Comparison of ENCODE assay signal across 9 cellular contexts in genomic region chr11:64885367-64886286, GRCh38. TPM values are rescaled to one million over a fixed set of nuclear protein-coding genes. Genes with fewer than 3 reads are reported as not detected.
DNase-seq lines count a peak whose midpoint lies in the region; ATAC-seq lines count a peak whose summit lies in the region.
"Had no signal": no experiment of that assay in that cellular context is flagged by ENCODE, and none has a peak within 500 bp of the region (broad histone marks: within the 10 kb centered on the region; RNA-seq: fewer than 3 reads in every experiment).

No MANE protein-coding gene starts in this region.

- H3K4me1 Mint-ChIP-seq in activated naive CD8-positive, alpha-beta T cell treated with anti-CD3 and anti-CD28 coated beads, Interleukin-2, amount 50 U/mL, for 24 hours, result peaks cover 46% of the 10 kb centered on the region

- no peaks in the 10 kb centered on the region for H3K36me3 Mint-ChIP-seq in activated naive CD8-positive, alpha-beta T cell treated with anti-CD3 and anti-CD28 coated beads, Interleukin-2, amount 50 U/mL, for 24 hours (ENCODE audit: low read depth)

- no peaks in the 10 kb centered on the region for H3K9me3 Mint-ChIP-seq in activated naive CD8-positive, alpha-beta T cell treated with anti-CD3 and anti-CD28 coated beads, Interleukin-2, amount 50 U/mL, for 24 hours
- H3K9me3 Mint-ChIP-seq: endodermal cell had no signal

- peak overlapping the region; percentile 78 for H3K27ac Mint-ChIP-seq in activated naive CD8-positive, alpha-beta T cell treated with anti-CD3 and anti-CD28 coated beads, Interleukin-2, amount 50 U/mL, for 24 hours
- H3K27ac Mint-ChIP-seq: endodermal cell had no signal

- in situ Hi-C loops in Caki2 (cut with HindIII; ENCODE audit: low pct_unique_long_range_greater_than_20kb, low sequenced_read_pairs), result no loop called here

- H3K27ac ChIP-seq in caudate nucleus (ENCODE audit: low read depth, low read length), result no peak overlapping the region

- H3K4me3 Mint-ChIP-seq in activated naive CD8-positive, alpha-beta T cell treated with anti-CD3 and anti-CD28 coated beads, Interleukin-2, amount 50 U/mL, for 24 hours, result peak overlapping the region; percentile 37
- H3K4me3 Mint-ChIP-seq: endodermal cell had no signal

- DNase-seq in Caki2 (ENCODE audit: low read depth) (peak; percentile 47), NCI-H510A treated with DMSO at 0.1 percent for 48 hours (lab: John Stamatoyannopoulos, UW) (peak; percentile 39), mucosa of gallbladder (ENCODE audit: low spot score) (peak; percentile 53), NCI-H2196 (lab: John Stamatoyannopoulos, UW; ENCODE audit: unreplicated experiment) (no peak), caudate nucleus (lab: John Stamatoyannopoulos, UW) (no peak)
- peak; percentile 25 for DNase-seq in activated naive CD8-positive, alpha-beta T cell treated with anti-CD3 and anti-CD28 coated beads, Interleukin-2, amount 50 U/mL, for 24 hours
- DNase-seq: endodermal cell had no signal

- H3K27me3 Mint-ChIP-seq in activated naive CD8-positive, alpha-beta T cell treated with anti-CD3 and anti-CD28 coated beads, Interleukin-2, amount 50 U/mL, for 24 hours, result no peaks in the 10 kb centered on the region

- ATAC-seq in activated naive CD8-positive, alpha-beta T cell treated with anti-CD3 and anti-CD28 coated beads, Interleukin-2, amount 50 U/mL, for 24 hours, result peak; percentile 88
- no peak for ATAC-seq in HG02981 (IDR thresholded peaks at IDR 0.05; ENCODE audit: unreplicated experiment)
- ATAC-seq in HG02884 (IDR thresholded peaks at IDR 0.05; ENCODE audit: unreplicated experiment), result no peak

RNA-seq across cellular contexts. Expression of gene EHD1, which starts 7.2 kb away (rescaled TPM):
- total RNA-seq in Caki2 (2014; rRNA removed; shearing (Covaris generic); ENCODE audit: low replicate concordance), result 53.4 and 68.3 TPM in 2 replicates
- 85.6 TPM for total RNA-seq in mucosa of gallbladder

RNA-seq across cellular contexts. Expression of gene ATG2A, which starts 31.4 kb away (rescaled TPM):
- total RNA-seq in Caki2 (2014; rRNA removed; shearing (Covaris generic); ENCODE audit: low replicate concordance), result 4.8 and 11.1 TPM in 2 replicates
- total RNA-seq in mucosa of gallbladder, result 39.3 TPM

RNA-seq across cellular contexts. Expression of gene PPP2R5B, which starts 38.9 kb away (rescaled TPM):
- total RNA-seq in Caki2 (2014; rRNA removed; shearing (Covaris generic); ENCODE audit: low replicate concordance), result 13.2 and 16.0 TPM in 2 replicates
- 44.1 TPM for total RNA-seq in mucosa of gallbladder

RNA-seq across cellular contexts. Expression of gene CDC42BPG, which starts 41.2 kb away (rescaled TPM):
- 0.12 and 1.1 TPM in 2 replicates for total RNA-seq in Caki2 (2014; rRNA removed; shearing (Covaris generic); ENCODE audit: low replicate concordance)
- 37.1 TPM for total RNA-seq in mucosa of gallbladder

RNA-seq across cellular contexts. Expression of gene GPHA2, which starts 50.1 kb away (rescaled TPM):
- total RNA-seq in Caki2 (2014; rRNA removed; shearing (Covaris generic); ENCODE audit: low replicate concordance), result not detected in 2 replicates
- total RNA-seq in mucosa of gallbladder, result 1.3 TPM

Comparison
In these comparisons a context has a peak if more than half of its experiments do, and no peak if none do; other contexts are left out.
1. DNase-seq: peak in Caki2 (single experiment), NCI-H510A treated with DMSO at 0.1 percent for 48 hours (single experiment), activated naive CD8-positive, alpha-beta T cell treated with anti-CD3 and anti-CD28 coated beads, Interleukin-2, amount 50 U/mL, for 24 hours (single experiment) and mucosa of gallbladder (single experiment); none in NCI-H2196 (single experiment) and caudate nucleus (0 of 61).